Comparison of ENCODE assay signal across 8 cellular contexts in genomic region chr14:24232121-24232644, GRCh38.
DNase-seq lines count a peak whose midpoint lies in the region; ATAC-seq lines count a peak whose summit lies in the region.

NEDD8 (minus strand) TSS chr14:24232367; CDS start chr14:24232267, 100 bp downstream.

- ATAC-seq in GM19025 (IDR thresholded peaks at IDR 0.05; ENCODE audit: low read depth, unreplicated experiment): peak; percentile 72
- ATAC-seq in HG03280 (IDR thresholded peaks at IDR 0.05; ENCODE audit: unreplicated experiment): peak; percentile 78

- H3K27ac ChIP-seq in caudate nucleus (ENCODE audit: low read depth, low read length): peak within 1 kb of the TSS; percentile 96

- peak; percentile 95 for DNase-seq in AG08395 (ENCODE audit: low spot score)
- DNase-seq in NCI-H345 treated with DMSO at 0.1 percent for 48 hours (lab: John Stamatoyannopoulos, UW; ENCODE audit: unreplicated experiment): peak; percentile 93
- peak; percentile 82 to 92 (median 89) for DNase-seq in activated CD4-positive, CD25-positive, alpha-beta regulatory T cell (lab: John Stamatoyannopoulos, UW)
- peak; percentile 66 to 100 (median 93) for DNase-seq in caudate nucleus (lab: John Stamatoyannopoulos, UW)
- DNase-seq in iris pigment epithelial cell (ENCODE audit: low read depth): peak; percentile 98
- DNase-seq in stimulated activated CD4-positive, alpha-beta T cell treated with anti-CD3 and anti-CD28 coated beads, Interleukin-12 subunit alpha, Interleukin-12 subunit beta, amount 100 ng/mL, for 24 hours (ENCODE audit: low read depth in 2 of 2): peak; percentile 86 to 89

Comparison
In these comparisons a context has a peak if more than half of its experiments do, and no peak if none do; other contexts are left out.
1. Peak in every context shown above with its lines: DNase-seq, ATAC-seq and H3K27ac ChIP-seq.